24 cellular contexts compared by ENCODE assay signal in genomic region chr1:67578397-67579020, GRCh38.
DNase-seq lines count a peak whose midpoint lies in the region; ATAC-seq and TF ChIP-seq lines count a peak whose summit lies in the region.
"Had no signal": no experiment of that assay in that cellular context is flagged by ENCODE, and none has a peak within 500 bp of the region (broad histone marks: within the 10 kb centered on the region; RNA-seq: fewer than 3 reads in every experiment).

No MANE protein-coding gene starts in this region.

- TF ChIP-seq CTCF in body of pancreas (IDR thresholded peaks at IDR 0.05), result no peak
- TF ChIP-seq CTCF in parathyroid adenoma (IDR thresholded peaks at IDR 0.05), result no peak

- no peaks in the 10 kb centered on the region for H3K36me3 Mint-ChIP-seq in activated T-helper 17 cell treated with anti-CD3 and anti-CD28 coated beads, Interleukin-2, amount 50 U/mL, for 72 hours (ENCODE audit: low read depth)
- H3K36me3 Mint-ChIP-seq: activated naive CD8-positive, alpha-beta T cell had no signal

- no peak overlapping the region for H2AFZ ChIP-seq in parathyroid adenoma
- H2AFZ ChIP-seq: GM23248 had no signal

- H3K9me3 Mint-ChIP-seq in activated T-helper 17 cell treated with anti-CD3 and anti-CD28 coated beads, Interleukin-2, amount 50 U/mL, for 72 hours, result no peaks in the 10 kb centered on the region

- no peaks in the 10 kb centered on the region for H3K4me1 Mint-ChIP-seq in activated T-helper 17 cell treated with anti-CD3 and anti-CD28 coated beads, Interleukin-2, amount 50 U/mL, for 72 hours

- no peak for TF ChIP-seq POLR2A in body of pancreas (IDR thresholded peaks at IDR 0.05)

- no peak overlapping the region for H3K27ac Mint-ChIP-seq in activated T-helper 17 cell treated with anti-CD3 and anti-CD28 coated beads, Interleukin-2, amount 50 U/mL, for 72 hours
- H3K27ac Mint-ChIP-seq: activated naive CD8-positive, alpha-beta T cell had no signal

- no peaks in the 10 kb centered on the region for H3K27me3 ChIP-seq in body of pancreas
- no peaks in the 10 kb centered on the region for H3K27me3 ChIP-seq in parathyroid adenoma (ENCODE audit: control insufficient read depth, insufficient read depth, low read length)
- H3K27me3 ChIP-seq: BLaER1 treated with 17β-estradiol and CSF1 and Interleukin-3, amounts not matched to agents 10 nM and 100 nM; sigmoid colon; tibial nerve had no signal

- ATAC-seq in body of pancreas (peak; percentile 65), GM21390 (IDR thresholded peaks at IDR 0.05; ENCODE audit: unreplicated experiment) (no peak)
- ATAC-seq in activated T-helper 17 cell treated with anti-CD3 and anti-CD28 coated beads, Interleukin-2, amount 50 U/mL, for 72 hours (replicated peaks), result no peak

- H3K4me3 ChIP-seq in body of pancreas (no peak overlapping the region), parathyroid adenoma (ENCODE audit: low read depth, low read length) (no peak overlapping the region)
- H3K4me3 ChIP-seq: BLaER1 treated with 17β-estradiol and CSF1 and Interleukin-3, amounts not matched to agents 10 nM and 100 nM; GM23248; left ventricle myocardium inferior; sigmoid colon; tibial nerve had no signal

- WGBS in body of pancreas, 2 donors, result 19 to 24% methylated on average over 6 of the region's 6 CpGs

- peak; percentile 56 for DNase-seq in HuH-7 (ENCODE audit: low spot score)
- peak; percentile 72 for DNase-seq in NCI-H146 (lab: John Stamatoyannopoulos, UW)
- DNase-seq in body of pancreas, result peak; percentile 25 to 70 (median 47)
- DNase-seq in HPDE6-E6E7 (ENCODE audit: extremely low spot score), result no peak
- DNase-seq: activated CD4-positive, alpha-beta T cell treated with anti-CD3 and anti-CD28 coated beads for 48 hours; activated CD8-positive, alpha-beta memory T cell treated with anti-CD3 and anti-CD28 coated beads for 24 hours; activated effector memory CD4-positive, alpha-beta T cell treated with Interleukin-2 at 50 U/mL for 16 hours; DND-41; effector CD8-positive, alpha-beta T cell; GF-D8; GM23248; left ventricle myocardium inferior; NCI-H1092; NCI-H187 treated with DMSO at 0.1 percent for 48 hours; NCI-H526 treated with DMSO at 0.1 percent for 48 hours; sigmoid colon; stimulated activated CD4-positive, alpha-beta T cell treated with anti-CD3 and anti-CD28 coated beads, Interleukin-4, amount 100 ng/mL, for 24 hours had no signal

- peaks cover 56% of the 10 kb centered on the region for H3K4me1 ChIP-seq in body of pancreas
- peaks cover 11% of the 10 kb centered on the region for H3K4me1 ChIP-seq in parathyroid adenoma
- H3K4me1 ChIP-seq: sigmoid colon had no signal

- peak overlapping the region; percentile 7 for H3K4me2 ChIP-seq in parathyroid adenoma (ENCODE audit: low read length)
- H3K4me2 ChIP-seq: BLaER1 treated with 17β-estradiol and CSF1 and Interleukin-3, amounts not matched to agents 10 nM and 100 nM had no signal

- no peak overlapping the region for H3K4me3 Mint-ChIP-seq in activated T-helper 17 cell treated with anti-CD3 and anti-CD28 coated beads, Interleukin-2, amount 50 U/mL, for 72 hours
- H3K4me3 Mint-ChIP-seq: activated naive CD8-positive, alpha-beta T cell; neural crest cell had no signal

- H3K27ac ChIP-seq in body of pancreas, result peak overlapping the region in 3 of 4 donors; percentile 14 to 25 (median 23)
- H3K27ac ChIP-seq in parathyroid adenoma, result no peak overlapping the region
- H3K27ac ChIP-seq: BLaER1 treated with 17β-estradiol and CSF1 and Interleukin-3, amounts not matched to agents 10 nM and 100 nM; GM23248; left ventricle myocardium inferior; sigmoid colon; tibial nerve had no signal

- no peak overlapping the region for H3K9ac ChIP-seq in parathyroid adenoma
- H3K9ac ChIP-seq: BLaER1 treated with 17β-estradiol and CSF1 and Interleukin-3, amounts not matched to agents 10 nM and 100 nM; GM23248 had no signal

- H3K27me3 Mint-ChIP-seq in activated T-helper 17 cell treated with anti-CD3 and anti-CD28 coated beads, Interleukin-2, amount 50 U/mL, for 72 hours, result peaks cover 4% of the 10 kb centered on the region
- H3K27me3 Mint-ChIP-seq: activated naive CD8-positive, alpha-beta T cell had no signal

- H3K9me3 ChIP-seq in body of pancreas, result no peaks in the 10 kb centered on the region
- no peaks in the 10 kb centered on the region for H3K9me3 ChIP-seq in parathyroid adenoma (ENCODE audit: control insufficient read depth, low read length)
- H3K9me3 ChIP-seq: BLaER1 treated with 17β-estradiol and CSF1 and Interleukin-3, amounts not matched to agents 10 nM and 100 nM; left ventricle myocardium inferior; sigmoid colon; tibial nerve had no signal

- no peaks in the 10 kb centered on the region for H3K79me2 ChIP-seq in parathyroid adenoma

- H3K36me3 ChIP-seq in body of pancreas (replicated peaks in 1 of 2; ENCODE audit: insufficient read depth in 1 of 2, low read depth in 2 of 2) (no peaks in the 10 kb centered on the region), parathyroid adenoma (ENCODE audit: control insufficient read depth, insufficient read depth, low read length) (no peaks in the 10 kb centered on the region)
- H3K36me3 ChIP-seq: BLaER1 treated with 17β-estradiol and CSF1 and Interleukin-3, amounts not matched to agents 10 nM and 100 nM; left ventricle myocardium inferior; sigmoid colon; tibial nerve had no signal

- intact Hi-C loops in body of pancreas (cut with DNase I), result no loop called here
